20 cellular contexts compared by ENCODE assay signal in genomic region chr1:192535916-192536662, GRCh38. TPM values are rescaled to one million over a fixed set of nuclear protein-coding genes. Genes with fewer than 3 reads are reported as not detected.
DNase-seq lines count a peak whose midpoint lies in the region; ATAC-seq and TF ChIP-seq lines count a peak whose summit lies in the region.
"Had no signal": no experiment of that assay in that cellular context is flagged by ENCODE, and none has a peak within 500 bp of the region (broad histone marks: within the 10 kb centered on the region; RNA-seq: fewer than 3 reads in every experiment).

No MANE protein-coding gene starts in this region.

- no peak overlapping the region for H2AFZ ChIP-seq in DND-41 (ENCODE audit: low read depth, low read length)
- H2AFZ ChIP-seq in Karpas-422 (ENCODE audit: low read length): no peak overlapping the region
- H2AFZ ChIP-seq: GM23248 had no signal

- no peaks in the 10 kb centered on the region for H4K20me1 ChIP-seq in DND-41 (ENCODE audit: insufficient read depth, low read length)
- H4K20me1 ChIP-seq in Karpas-422 (ENCODE audit: insufficient read depth, low read depth, low read length): no peaks in the 10 kb centered on the region
- H4K20me1 ChIP-seq: BLaER1 had no signal

- no peak overlapping the region for H3K4me3 ChIP-seq in DND-41 (ENCODE audit: low read depth in 1 of 2, low read length in 2 of 2)
- H3K4me3 ChIP-seq in Karpas-422 (ENCODE audit: low read length): no peak overlapping the region
- H3K4me3 ChIP-seq in esophagus muscularis mucosa: no peak overlapping the region
- H3K4me3 ChIP-seq in stomach: no peak overlapping the region
- H3K4me3 ChIP-seq: BLaER1, GM23248 had no signal

- H3K79me2 ChIP-seq in DND-41 (ENCODE audit: insufficient read depth, low read length) (peaks cover 28% of the 10 kb centered on the region), Karpas-422 (ENCODE audit: low read length) (no peaks in the 10 kb centered on the region)

- H3K36me3 ChIP-seq in DND-41 (ENCODE audit: insufficient read depth, low read length) (no peaks in the 10 kb centered on the region), Karpas-422 (ENCODE audit: insufficient read depth, low read length) (no peaks in the 10 kb centered on the region), esophagus muscularis mucosa (no peaks in the 10 kb centered on the region), stomach (no peaks in the 10 kb centered on the region)
- H3K36me3 ChIP-seq: BLaER1 had no signal

- H3K27ac ChIP-seq in DND-41 (ENCODE audit: low read length) (peak overlapping the region; percentile 98), Karpas-422 (ENCODE audit: low read length) (no peak overlapping the region), esophagus muscularis mucosa (replicated peaks in 1 of 4) (peak overlapping the region; percentile 72 to 87 (median 80)), stomach (no peak overlapping the region)
- H3K27ac ChIP-seq: BLaER1, GM23248 had no signal

- peaks cover 89% of the 10 kb centered on the region for H3K4me1 ChIP-seq in DND-41 (ENCODE audit: insufficient read depth, low read length)
- H3K4me1 ChIP-seq in Karpas-422 (ENCODE audit: low read length): peaks cover 21% of the 10 kb centered on the region
- peaks cover 9 to 58% (median 44%) of the 10 kb centered on the region in 4 donors for H3K4me1 ChIP-seq in esophagus muscularis mucosa
- peaks cover 8 to 40% (median 22%) of the 10 kb centered on the region in 4 donors for H3K4me1 ChIP-seq in stomach

- peaks cover 43% of the 10 kb centered on the region for H3K4me1 Mint-ChIP-seq in activated CD8-positive, alpha-beta T cell treated with anti-CD3 and anti-CD28 coated beads for 36 hours (ENCODE audit: low read depth)
- H3K4me1 Mint-ChIP-seq in activated CD8-positive, alpha-beta T cell treated with anti-CD3 and anti-CD28 coated beads, Interleukin-2, amount 10 ng/mL, durations not matched to agents 7 days and 5 days (ENCODE audit: low read depth): peaks cover 37% of the 10 kb centered on the region
- H3K4me1 Mint-ChIP-seq in Calu3 (ENCODE audit: low read depth, unreplicated experiment): peaks cover 22% of the 10 kb centered on the region

- TF ChIP-seq CTCF in activated CD8-positive, alpha-beta T cell treated with anti-CD3 and anti-CD28 coated beads for 36 hours (IDR thresholded peaks at IDR 0.05): no peak
- no peak for TF ChIP-seq CTCF in DND-41 (IDR thresholded peaks at IDR 0.05; ENCODE audit: borderline replicate concordance, extremely low read depth, low read length, poor library complexity, severe bottlenecking)
- TF ChIP-seq CTCF in esophagus muscularis mucosa (IDR thresholded peaks at IDR 0.05): no peak
- TF ChIP-seq CTCF in Calu3 (IDR thresholded peaks at IDR 0.05; ENCODE audit: unreplicated experiment): no peak
- TF ChIP-seq CTCF in stomach (IDR thresholded peaks at IDR 0.05): no peak

- intact Hi-C loops in activated CD8-positive, alpha-beta T cell treated with anti-CD3 and anti-CD28 coated beads for 36 hours (cut with micrococcal nuclease): no loop called here
- intact Hi-C loops in esophagus muscularis mucosa (cut with DNase I) (no loop called here), Calu3 (cut with micrococcal nuclease; ENCODE audit: unreplicated experiment) (no loop called here), stomach (cut with DNase I; ENCODE audit: low total_unique reads) (no loop called here)

- no peak for DNase-seq in activated CD8-positive, alpha-beta T cell treated with anti-CD3 and anti-CD28 coated beads for 36 hours
- no peak for DNase-seq in activated CD8-positive, alpha-beta T cell treated with anti-CD3 and anti-CD28 coated beads, Interleukin-2, amount 10 ng/mL, durations not matched to agents 7 days and 5 days
- DNase-seq in DND-41 (no peak), Karpas-422 (peak; percentile 26), esophagus muscularis mucosa (ENCODE audit: extremely low spot score) (no peak), Calu3 (no peak), stomach (no peak), NCI-H1048 (lab: John Stamatoyannopoulos, UW) (no peak)
- DNase-seq: EL, GM23248, KG1, NCI-H1092, NCI-H146, NCI-H2081, NCI-H510A treated with DMSO at 0.1 percent for 48 hours, SHP77 treated with DMSO at 0.1 percent for 48 hours had no signal

- peaks cover 7% of the 10 kb centered on the region for H3K9me3 Mint-ChIP-seq in activated CD8-positive, alpha-beta T cell treated with anti-CD3 and anti-CD28 coated beads for 36 hours
- H3K9me3 Mint-ChIP-seq in activated CD8-positive, alpha-beta T cell treated with anti-CD3 and anti-CD28 coated beads, Interleukin-2, amount 10 ng/mL, durations not matched to agents 7 days and 5 days (ENCODE audit: insufficient read depth): no peaks in the 10 kb centered on the region
- H3K9me3 Mint-ChIP-seq in Calu3 (ENCODE audit: low read depth, unreplicated experiment): no peaks in the 10 kb centered on the region

- H3K9ac ChIP-seq in DND-41 (ENCODE audit: low read depth, low read length): peak overlapping the region; percentile 3; the same call in 1 of the 2 replicates
- H3K9ac ChIP-seq in Karpas-422 (ENCODE audit: low read length): no peak overlapping the region
- H3K9ac ChIP-seq: BLaER1, GM23248 had no signal

- H3K36me3 Mint-ChIP-seq in activated CD8-positive, alpha-beta T cell treated with anti-CD3 and anti-CD28 coated beads for 36 hours (ENCODE audit: low read depth): no peaks in the 10 kb centered on the region
- peaks cover 18% of the 10 kb centered on the region for H3K36me3 Mint-ChIP-seq in activated CD8-positive, alpha-beta T cell treated with anti-CD3 and anti-CD28 coated beads, Interleukin-2, amount 10 ng/mL, durations not matched to agents 7 days and 5 days (ENCODE audit: low read depth)
- H3K36me3 Mint-ChIP-seq in Calu3 (ENCODE audit: insufficient read depth, unreplicated experiment): no peaks in the 10 kb centered on the region

- H3K9me3 ChIP-seq in DND-41 (ENCODE audit: insufficient read depth, low read length, severe bottlenecking) (peaks cover 2% of the 10 kb centered on the region), Karpas-422 (ENCODE audit: low read length) (no peaks in the 10 kb centered on the region), esophagus muscularis mucosa (no peaks in the 10 kb centered on the region), stomach (no peaks in the 10 kb centered on the region)

- H3K9me2 ChIP-seq in Karpas-422 (replicated peaks; ENCODE audit: insufficient read depth, low read length): no peaks in the 10 kb centered on the region

- BruUV-seq in Calu3 (replicated peaks; lab: Mats Ljungman, UMichigan): no TSS peak

- CTCF ChIA-PET in activated CD8-positive, alpha-beta T cell treated with anti-CD3 and anti-CD28 coated beads for 36 hours (lab: Charles Lee): no interaction called here
- CTCF ChIA-PET in activated CD8-positive, alpha-beta T cell treated with anti-CD3 and anti-CD28 coated beads, Interleukin-2, amount 10 ng/mL, durations not matched to agents 7 days and 5 days (lab: Charles Lee): no interaction called here
- CTCF ChIA-PET in Calu3 (lab: Charles Lee): no interaction called here

- H3K27me3 Mint-ChIP-seq in activated CD8-positive, alpha-beta T cell treated with anti-CD3 and anti-CD28 coated beads for 36 hours: no peaks in the 10 kb centered on the region
- no peaks in the 10 kb centered on the region for H3K27me3 Mint-ChIP-seq in activated CD8-positive, alpha-beta T cell treated with anti-CD3 and anti-CD28 coated beads, Interleukin-2, amount 10 ng/mL, durations not matched to agents 7 days and 5 days (ENCODE audit: low read depth)
- H3K27me3 Mint-ChIP-seq in Calu3 (ENCODE audit: unreplicated experiment): no peaks in the 10 kb centered on the region

- ATAC-seq in activated CD8-positive, alpha-beta T cell treated with anti-CD3 and anti-CD28 coated beads for 36 hours: peak; percentile 11
- ATAC-seq in activated CD8-positive, alpha-beta T cell treated with anti-CD3 and anti-CD28 coated beads, Interleukin-2, amount 10 ng/mL, durations not matched to agents 7 days and 5 days: no peak
- no peak for ATAC-seq in DND-41 (ENCODE audit: insufficient read depth, low read depth)
- ATAC-seq: HCT116, SK-N-SH treated with all-trans-retinoic acid at 6 μM for 48 hours had no signal

- no peaks in the 10 kb centered on the region for H3K27me3 ChIP-seq in DND-41 (ENCODE audit: insufficient read depth, low read length, poor library complexity)
- H3K27me3 ChIP-seq in Karpas-422 (ENCODE audit: low read length): no peaks in the 10 kb centered on the region
- H3K27me3 ChIP-seq in esophagus muscularis mucosa: no peaks in the 10 kb centered on the region
- H3K27me3 ChIP-seq in stomach: no peaks in the 10 kb centered on the region
- H3K27me3 ChIP-seq: BLaER1 had no signal

- no peak for TF ChIP-seq EP300 in esophagus muscularis mucosa (IDR thresholded peaks at IDR 0.05)
- no peak for TF ChIP-seq EP300 in stomach (IDR thresholded peaks at IDR 0.05)

- 83% methylated on average over 3 of the region's 3 CpGs for WGBS in esophagus muscularis mucosa
- WGBS in stomach, 5 donors: 43 to 61% (median 52%) methylated on average over 3 of the region's 3 CpGs

- H3K27ac Mint-ChIP-seq in activated CD8-positive, alpha-beta T cell treated with anti-CD3 and anti-CD28 coated beads for 36 hours: no peak overlapping the region
- no peak overlapping the region for H3K27ac Mint-ChIP-seq in activated CD8-positive, alpha-beta T cell treated with anti-CD3 and anti-CD28 coated beads, Interleukin-2, amount 10 ng/mL, durations not matched to agents 7 days and 5 days
- no peak overlapping the region for H3K27ac Mint-ChIP-seq in Calu3 (ENCODE audit: unreplicated experiment)

- H3K4me2 ChIP-seq in DND-41 (ENCODE audit: insufficient read depth, low read length) (no peak overlapping the region), Karpas-422 (ENCODE audit: low read depth, low read length, poor library complexity, severe bottlenecking) (no peak overlapping the region)
- H3K4me2 ChIP-seq: BLaER1 had no signal

- POLR2A ChIA-PET in activated CD8-positive, alpha-beta T cell treated with anti-CD3 and anti-CD28 coated beads for 36 hours (lab: Charles Lee): no interaction called here
- POLR2A ChIA-PET in activated CD8-positive, alpha-beta T cell treated with anti-CD3 and anti-CD28 coated beads, Interleukin-2, amount 10 ng/mL, durations not matched to agents 7 days and 5 days (lab: Charles Lee): no interaction called here

- TF ChIP-seq POLR2A in esophagus muscularis mucosa (IDR thresholded peaks at IDR 0.05; ENCODE audit: low read depth): no peak
- no peak for TF ChIP-seq POLR2A in stomach (IDR thresholded peaks at IDR 0.05)

- no peak overlapping the region for H3K4me3 Mint-ChIP-seq in activated CD8-positive, alpha-beta T cell treated with anti-CD3 and anti-CD28 coated beads for 36 hours
- H3K4me3 Mint-ChIP-seq in activated CD8-positive, alpha-beta T cell treated with anti-CD3 and anti-CD28 coated beads, Interleukin-2, amount 10 ng/mL, durations not matched to agents 7 days and 5 days: no peak overlapping the region
- H3K4me3 Mint-ChIP-seq in Calu3 (ENCODE audit: low read depth, unreplicated experiment): no peak overlapping the region

RNA-seq across cellular contexts. Expression of gene RGS1, which starts 39.5 kb away (rescaled TPM):
- 10 to 100 TPM; 27.5 to 29.4 TPM for total RNA-seq in activated CD8-positive, alpha-beta T cell treated with anti-CD3 and anti-CD28 coated beads for 36 hours
- 10 to 100 TPM; 13.8 to 15.7 TPM for total RNA-seq in activated CD8-positive, alpha-beta T cell treated with anti-CD3 and anti-CD28 coated beads, Interleukin-2, amount 10 ng/mL, durations not matched to agents 7 days and 5 days
- total RNA-seq in Karpas-422 (2014; rRNA removed; shearing (Covaris generic); ENCODE audit: low replicate concordance): 0.22 and 3.5 TPM in 2 replicates
- 10 to 100 TPM in 3 of 4 donors, 1 to 10 TPM in 1; 6.1 to 27.7 (median 12.5) TPM for total RNA-seq in esophagus muscularis mucosa
- total RNA-seq in Calu3 (2022): not detected in 2 replicates
- total RNA-seq in stomach: 10 to 100 TPM in 3 of 5 donors, 1 to 10 TPM in 2; 1.8 to 39.3 (median 25.1) TPM
- polyA plus RNA-seq in stomach: 10 to 100 TPM; 12.8 to 22.2 (median 13.1) TPM
- total RNA-seq: GM23248, MCF 10A had no signal
- polyA plus RNA-seq: GM23248 had no signal

Comparison
In these comparisons a context has a peak if more than half of its experiments do, and no peak if none do; other contexts are left out.
1. H3K27ac ChIP-seq: peak in DND-41 (single experiment) and esophagus muscularis mucosa (4 of 4); none in Karpas-422 (single experiment) and stomach (0 of 5).